In the genomic region with DNA sequence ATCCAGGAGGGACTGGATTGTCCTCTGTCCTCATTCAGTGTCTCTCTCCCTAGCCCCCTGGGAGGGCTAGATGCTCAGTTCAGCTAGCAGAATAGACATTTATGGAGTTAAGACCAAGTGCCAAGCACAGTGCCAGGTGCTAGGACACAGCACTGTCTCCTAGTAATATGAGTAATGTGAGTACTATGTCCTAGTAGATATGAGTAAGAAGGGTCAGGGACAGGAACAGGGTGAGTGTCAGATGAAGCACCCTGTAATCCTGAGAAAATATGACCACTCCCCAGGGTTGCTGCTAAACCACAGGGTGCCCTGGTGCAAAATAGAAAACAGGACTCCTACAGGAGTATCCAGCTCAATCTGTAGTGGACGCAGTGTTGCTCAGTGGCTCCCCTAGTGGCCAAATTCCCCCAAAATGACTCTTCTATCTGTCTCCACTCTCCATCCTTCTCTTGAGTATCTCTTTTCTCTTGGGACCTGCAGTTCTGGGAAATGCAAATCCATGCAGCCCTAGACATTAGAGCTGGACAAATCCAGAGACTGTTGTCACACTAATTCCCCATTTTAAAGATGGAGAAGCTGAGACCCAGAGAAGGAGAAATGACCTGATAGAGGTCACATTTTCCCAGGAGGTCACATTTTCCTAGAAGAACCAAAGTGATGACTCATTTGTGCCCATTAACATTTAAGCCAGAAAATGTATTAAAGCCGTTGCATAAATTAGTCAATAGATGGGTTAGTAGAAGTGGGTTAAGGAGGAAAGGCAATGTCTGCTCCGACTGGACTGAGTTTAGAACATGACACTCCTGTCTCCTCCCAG, we compare ENCODE assay signal across 10 cellular contexts.
A peak's percentile ranks its signal among the peaks of the same experiment; 100 is the strongest.
DNase-seq lines count a peak whose midpoint lies in the region; FAIRE-seq and TF ChIP-seq lines count a peak whose summit lies in the region.
"Had no signal": no experiment of that assay in that cellular context is flagged by ENCODE, and none has a peak within 500 bp of the region (broad histone marks: within the 10 kb centered on the region; RNA-seq: fewer than 3 reads in every experiment).

No MANE protein-coding gene starts in this region.

- no peaks in the 10 kb centered on the region for H3K4me1 Mint-ChIP-seq in MCF 10A (ENCODE audit: insufficient read depth, unreplicated experiment)

- no peaks in the 10 kb centered on the region for H3K23me2 ChIP-seq in H1 (ENCODE audit: low read depth, low read length)

- no peak overlapping the region for H3K9ac ChIP-seq in KMS-11
- H3K9ac ChIP-seq in H1 (replicated peaks in 1 of 4; ENCODE audit: extremely low read depth in 1 of 4, low read depth in 3 of 4, low read length in 3 of 4): no peak overlapping the region

- DNase-seq in MCF 10A (ENCODE audit: unreplicated experiment) (peak; percentile 28), breast epithelium (ENCODE audit: low spot score in 2 of 2) (no peak), H1 (ENCODE audit: low read depth in 1 of 2, low spot score in 2 of 2) (peak in 1 of 2 experiments; percentile 83), SW 1271 (lab: John Stamatoyannopoulos, UW) (no peak), HTR-8/SVneo (ENCODE audit: insufficient read length, low spot score) (no peak)
- peak; percentile 53 for DNase-seq in stimulated activated CD8-positive, alpha-beta memory T cell treated with anti-CD3 and anti-CD28 coated beads, Interleukin-4, amount 100 ng/mL, for 48 hours
- no peak for DNase-seq in activated CD8-positive, alpha-beta memory T cell treated with anti-CD3 and anti-CD28 coated beads, Interleukin-2, amount 50 U/mL, for 4 hours

- H3K23ac ChIP-seq in H1 (ENCODE audit: insufficient read length): no peak overlapping the region

- no TSS peak for BruUV-seq in MCF 10A (replicated peaks; lab: Mats Ljungman, UMichigan)

- no peak overlapping the region for H3K27ac Mint-ChIP-seq in MCF 10A (ENCODE audit: low read depth, unreplicated experiment)
- H3K27ac Mint-ChIP-seq: activated T-helper 2 cell treated with anti-CD3 and anti-CD28 coated beads, Interferon-gamma antibody, Interleukin-2, Interleukin-4, amounts not matched to agents 10 μg/mL and 5 μg/mL and 100 μg/mL, durations not matched to agents 14 hours and 24 hours and 36 hours had no signal

- H3K9me3 ChIP-seq in breast epithelium (no peaks in the 10 kb centered on the region), H1 (ENCODE audit: insufficient read depth in 2 of 2, low read depth in 1 of 2, low read length in 1 of 2) (no peaks in the 10 kb centered on the region)

- H2BK12ac ChIP-seq in H1 (ENCODE audit: low read depth, low read length): no peak overlapping the region

- intact Hi-C loops in MCF 10A (cut with micrococcal nuclease) (no loop called here), breast epithelium (cut with DNase I; ENCODE audit: low total_unique reads) (loop anchor here (5.0 kb wide), 1 partner anchor 1215 kb away; no protein-coding TSS in a partner anchor)

- CTCF ChIA-PET in MCF 10A (lab: Yijun Ruan, JAX): interaction anchor here (0.6 to 3.1 kb wide), 6 partner anchors 10 to 1795 kb away, joined by 3 to 14 read pairs (median 4); no protein-coding TSS in a partner anchor
- CTCF ChIA-PET in H1 (lab: Charles Lee; ENCODE audit: partially characterized antibody): interaction anchor here (0.6 to 5.1 kb wide), 56 partner anchors 9 to 437 kb away, joined by 3 to 40 read pairs (median 5); no protein-coding TSS in a partner anchor

- TF ChIP-seq RAD21 in H1 (IDR thresholded peaks at IDR 0.05 in 1 of 2, conservative IDR thresholded peaks at IDR 0.05 in 1 of 2; ENCODE audit: low read depth in 2 of 2, low read length in 2 of 2): peak; percentile 51 to 56

- no peaks in the 10 kb centered on the region for H3K9me3 Mint-ChIP-seq in MCF 10A (ENCODE audit: unreplicated experiment)
- H3K9me3 Mint-ChIP-seq: activated T-helper 2 cell treated with anti-CD3 and anti-CD28 coated beads, Interferon-gamma antibody, Interleukin-2, Interleukin-4, amounts not matched to agents 10 μg/mL and 5 μg/mL and 100 μg/mL, durations not matched to agents 14 hours and 24 hours and 36 hours had no signal

- no peak overlapping the region for H4K91ac ChIP-seq in H1 (replicated peaks; ENCODE audit: insufficient read length, low read length)

- TF ChIP-seq CTCF in MCF 10A (IDR thresholded peaks at IDR 0.05; ENCODE audit: unreplicated experiment) (peak; percentile 28), breast epithelium (IDR thresholded peaks at IDR 0.05) (no peak), KMS-11 (conservative IDR thresholded peaks at IDR 0.05; ENCODE audit: low read depth, low read length) (peak; percentile 63), H1 (IDR thresholded peaks at IDR 0.05; ENCODE audit: control extremely low read depth in 1 of 3, insufficient read depth in 1 of 3, low read depth in 1 of 3, low read length in 3 of 3) (peak; percentile 51 to 85 (median 59); a peak in 3 of 4 replicates)

- H2AFZ ChIP-seq in KMS-11 (ENCODE audit: low read depth) (no peak overlapping the region), H1 (ENCODE audit: low read length) (no peak overlapping the region)

- no peak overlapping the region for H2BK5ac ChIP-seq in H1 (ENCODE audit: low read depth, low read length)

- no peak overlapping the region for H2BK15ac ChIP-seq in H1 (ENCODE audit: low read length)

- H3K4me3 Mint-ChIP-seq in MCF 10A (ENCODE audit: unreplicated experiment): no peak overlapping the region

- no peaks in the 10 kb centered on the region for H3K27me3 Mint-ChIP-seq in MCF 10A (ENCODE audit: insufficient read depth, unreplicated experiment)

- no peaks in the 10 kb centered on the region for H3K36me3 ChIP-seq in breast epithelium
- no peaks in the 10 kb centered on the region for H3K36me3 ChIP-seq in KMS-11 (ENCODE audit: insufficient read depth)
- H3K36me3 ChIP-seq in H1 (ENCODE audit: control insufficient read depth in 2 of 4, insufficient read depth in 4 of 4, low read length in 3 of 4): no peaks in the 10 kb centered on the region

- POLR2A ChIA-PET in MCF 10A (lab: Yijun Ruan, JAX) (no interaction called here), H1 (lab: Charles Lee; ENCODE audit: partially characterized antibody) (no interaction called here)

- H3K27ac ChIP-seq in breast epithelium (no peak overlapping the region), KMS-11 (no peak overlapping the region), H1 (ENCODE audit: low read depth, low read length) (no peak overlapping the region)
- H3K27ac ChIP-seq: epithelial cell of prostate had no signal

- H3K18ac ChIP-seq in H1 (ENCODE audit: extremely low read depth, low read length): no peak overlapping the region

- FAIRE-seq in H1 (lab: Jason Lieb, UNC) (no peak), HTR-8/SVneo (lab: Jason Lieb, UNC) (no peak)

- H3K14ac ChIP-seq in H1 (ENCODE audit: insufficient read length): no peak overlapping the region

- no peak overlapping the region for H4K5ac ChIP-seq in H1 (ENCODE audit: insufficient read length, low read depth, low read length)

- H2BK20ac ChIP-seq in H1 (ENCODE audit: low read length): no peak overlapping the region

- no peak overlapping the region for H3K56ac ChIP-seq in H1 (replicated peaks; ENCODE audit: insufficient read length, low read depth, low read length)

- H3K4me3 ChIP-seq in breast epithelium (no peak overlapping the region), KMS-11 (IDR thresholded peaks at IDR 0.05; ENCODE audit: insufficient read depth, low read depth, low read length) (no peak overlapping the region), H1 (ENCODE audit: extremely low read depth in 1 of 4, insufficient read depth in 2 of 4, low read depth in 3 of 4, low read length in 4 of 4) (no peak overlapping the region)

- no peaks in the 10 kb centered on the region for H3K27me3 ChIP-seq in breast epithelium
- H3K27me3 ChIP-seq in KMS-11 (ENCODE audit: insufficient read depth, low read depth): no peaks in the 10 kb centered on the region
- H3K27me3 ChIP-seq in H1 (replicated peaks in 1 of 4; ENCODE audit: control insufficient read depth in 3 of 4, extremely low read depth in 1 of 4, insufficient read depth in 3 of 4, low read length in 3 of 4): no peaks in the 10 kb centered on the region

- TF ChIP-seq EP300 in H1 (IDR thresholded peaks at IDR 0.05; ENCODE audit: borderline replicate concordance in 1 of 2, low read depth in 2 of 2, low read length in 2 of 2): no peak

- H3K4ac ChIP-seq in H1 (replicated peaks; ENCODE audit: insufficient read length, low read depth, low read length): no peak overlapping the region

- H3K4me1 ChIP-seq in breast epithelium: no peaks in the 10 kb centered on the region
- no peaks in the 10 kb centered on the region for H3K4me1 ChIP-seq in KMS-11 (ENCODE audit: low read depth, poor library complexity, severe bottlenecking)
- H3K4me1 ChIP-seq in H1 (replicated peaks in 1 of 4; ENCODE audit: control insufficient read depth in 3 of 4, insufficient read depth in 4 of 4, low read length in 3 of 4): peaks cover 0 to 6% (median 4%) of the 10 kb centered on the region in 4 experiments; a peak in 3 of 7 replicates

- no peak overlapping the region for H4K8ac ChIP-seq in H1 (ENCODE audit: extremely low read depth, insufficient read depth, low read length)

- no peak overlapping the region for H2AK5ac ChIP-seq in H1 (ENCODE audit: low read depth, low read length)

- H4K20me1 ChIP-seq in KMS-11 (ENCODE audit: insufficient read depth) (no peaks in the 10 kb centered on the region), H1 (replicated peaks in 1 of 2; ENCODE audit: control insufficient read depth in 1 of 2, insufficient read depth in 2 of 2, low read length in 2 of 2) (peaks cover 0 to 1% of the 10 kb centered on the region in 2 experiments)

- H2BK120ac ChIP-seq in H1 (replicated peaks; ENCODE audit: low read depth, low read length): no peak overlapping the region

- H3K4me2 ChIP-seq in KMS-11 (no peak overlapping the region), H1 (ENCODE audit: insufficient read depth in 1 of 2, low read depth in 2 of 2, low read length in 2 of 2) (no peak overlapping the region)

- H3K79me1 ChIP-seq in H1 (ENCODE audit: low read depth, low read length): no peaks in the 10 kb centered on the region

- no peak for TF ChIP-seq POLR2A in breast epithelium (IDR thresholded peaks at IDR 0.05)
- TF ChIP-seq POLR2A in H1 (IDR thresholded peaks at IDR 0.05; ENCODE audit: control extremely low read depth in 1 of 2, low read depth in 2 of 2, low read length in 2 of 2): no peak

- H3K36me3 Mint-ChIP-seq in MCF 10A (ENCODE audit: insufficient read depth, unreplicated experiment): no peaks in the 10 kb centered on the region

- WGBS in H1 (ENCODE audit: extremely low coverage in 1 of 2, insufficient coverage in 1 of 2, insufficient read length in 1 of 2, insufficient replicate concordance in 2 of 2, low coverage in 1 of 2, low lambda C conversion rate in 2 of 2, missing lambda C conversion rate in 1 of 2), 2 experiments: 83% methylated on average over 3 of the region's 3 CpGs; no CpG with 5 or more reads in 1 of the 2 experiments

- H3K79me2 ChIP-seq in KMS-11 (ENCODE audit: insufficient read depth, low read depth) (no peaks in the 10 kb centered on the region), H1 (ENCODE audit: control insufficient read depth in 1 of 2, insufficient read depth in 2 of 2, low read length in 2 of 2) (no peaks in the 10 kb centered on the region)

TF ChIP-seq in H1, 55 proteins besides CTCF, POLR2A, EP300 and RAD21 (continues in another document):
- no peak for TF ChIP-seq CREB1 (IDR thresholded peaks at IDR 0.05)
- TF ChIP-seq TCF12 (IDR thresholded peaks at IDR 0.05; ENCODE audit: low read depth, low read length): no peak
- no peak for TF ChIP-seq NANOG (IDR thresholded peaks at IDR 0.05; ENCODE audit: insufficient read depth, low read depth, low read length, poor library complexity, severe bottlenecking)

Comparison
In these comparisons a context has a peak if more than half of its experiments do, and no peak if none do; other contexts are left out.
1. DNase-seq: peak in MCF 10A (single experiment) and stimulated activated CD8-positive, alpha-beta memory T cell treated with anti-CD3 and anti-CD28 coated beads, Interleukin-4, amount 100 ng/mL, for 48 hours (single experiment); none in breast epithelium (0 of 2), SW 1271 (0 of 2), HTR-8/SVneo (single experiment) and activated CD8-positive, alpha-beta memory T cell treated with anti-CD3 and anti-CD28 coated beads, Interleukin-2, amount 50 U/mL, for 4 hours (single experiment).
2. CTCF ChIP-seq: peak in MCF 10A (single experiment), KMS-11 (single experiment) and H1 (3 of 3); none in breast epithelium (0 of 3).